21 cellular contexts compared by ENCODE assay signal in genomic region chr9:103335461-103335860, GRCh38.
DNase-seq lines count a peak whose midpoint lies in the region; ATAC-seq, FAIRE-seq and TF ChIP-seq lines count a peak whose summit lies in the region.
"Had no signal": no experiment of that assay in that cellular context is flagged by ENCODE, and none has a peak within 500 bp of the region (broad histone marks: within the 10 kb centered on the region; RNA-seq: fewer than 3 reads in every experiment).

No MANE protein-coding gene starts in this region.

- H3K4me2 ChIP-seq in GM12878 (ENCODE audit: control insufficient read depth, insufficient read depth) = no peak overlapping the region

- H4K20me1 ChIP-seq in GM12878 (ENCODE audit: control insufficient read depth, insufficient read depth) = no peaks in the 10 kb centered on the region
- H4K20me1 ChIP-seq: BLaER1 treated with 17β-estradiol and CSF1 and Interleukin-3, amounts not matched to agents 10 nM and 100 nM had no signal

- H3K36me3 Mint-ChIP-seq in progenitor cell of endocrine pancreas (ENCODE audit: insufficient read depth) = no peaks in the 10 kb centered on the region
- H3K36me3 Mint-ChIP-seq: CD8-positive, alpha-beta T cell had no signal

- TF ChIP-seq CTCF in GM12878 (IDR thresholded peaks at IDR 0.05 in 2 of 3, conservative IDR thresholded peaks at IDR 0.05 in 1 of 3; ENCODE audit: control insufficient read depth in 2 of 3, extremely low read depth in 1 of 3, insufficient read depth in 1 of 3, low read depth in 3 of 3, low read length in 3 of 3) (no peak), progenitor cell of endocrine pancreas (IDR thresholded peaks at IDR 0.05; ENCODE audit: unreplicated experiment) (no peak), left lung (IDR thresholded peaks at IDR 0.05) (no peak)

- no peaks in the 10 kb centered on the region for H3K9me3 Mint-ChIP-seq in progenitor cell of endocrine pancreas (ENCODE audit: low read depth)

- no peak for DNase-seq in H54 (ENCODE audit: insufficient read length, low spot score)
- DNase-seq in GM12878 (ENCODE audit: low read depth, low spot score) = no peak
- no peak for DNase-seq in progenitor cell of endocrine pancreas (ENCODE audit: low spot score, unreplicated experiment)
- no peak for DNase-seq in left lung
- DNase-seq: 8988T; ACHN; BE2C; Caco-2; Calu3; CD4-positive, alpha-beta T cell; CD8-positive, alpha-beta T cell; DMS79 treated with DMSO at 0.1 percent for 48 hours; GF-D8 had no signal

- no peaks in the 10 kb centered on the region for H3K9me3 ChIP-seq in GM12878 (replicated peaks; ENCODE audit: control insufficient read depth, insufficient read depth, low read length)
- H3K9me3 ChIP-seq in left lung = no peaks in the 10 kb centered on the region
- H3K9me3 ChIP-seq: BE2C; BLaER1 treated with 17β-estradiol and CSF1 and Interleukin-3, amounts not matched to agents 10 nM and 100 nM; Caco-2 had no signal

- TF ChIP-seq RAD21 in GM12878 (IDR thresholded peaks at IDR 0.05; ENCODE audit: insufficient read depth, low read depth, low read length) = no peak

- RAD21 ChIA-PET in GM12878 (lab: Charles Lee; ENCODE audit: unreplicated experiment) = no interaction called here

- no peaks in the 10 kb centered on the region for H3K4me1 Mint-ChIP-seq in progenitor cell of endocrine pancreas (ENCODE audit: low read depth)

- 2% methylated on average over 3 of the region's 3 CpGs for WGBS in GM12878 (ENCODE audit: insufficient coverage, insufficient replicate concordance, low lambda C conversion rate, missing lambda C conversion rate)

- SMC1A ChIA-PET in GM12878 (lab: Charles Lee; ENCODE audit: uncharacterized antibody, unreplicated experiment) = no interaction called here

- no peaks in the 10 kb centered on the region for H3K79me2 ChIP-seq in GM12878 (ENCODE audit: control insufficient read depth, insufficient read depth, low read length)

- H3K27ac Mint-ChIP-seq in progenitor cell of endocrine pancreas = no peak overlapping the region
- H3K27ac Mint-ChIP-seq: CD4-positive, alpha-beta T cell; CD8-positive, alpha-beta T cell had no signal

- FAIRE-seq in H54 (lab: Jason Lieb, UNC) (peak; percentile 65), GM12878 (lab: Jason Lieb, UNC) (no peak)
- FAIRE-seq: A204.1, D721Med, G401.6, GM12892, GM18507 had no signal

- TF ChIP-seq POLR2A in H54 (IDR thresholded peaks at IDR 0.05; ENCODE audit: low read depth, low read length) = no peak
- no peak for TF ChIP-seq POLR2A in GM12878 (IDR thresholded peaks at IDR 0.05; ENCODE audit: low read depth, low read length)

- BruUV-seq in GM12878 (replicated peaks; lab: Mats Ljungman, UMichigan) = no TSS peak

- ATAC-seq in GM12878 (no peak), left lung (no peak), GM21723 (IDR thresholded peaks at IDR 0.05; ENCODE audit: unreplicated experiment) (no peak)
- ATAC-seq: CD8-positive, alpha-beta T cell had no signal

- H2AFZ ChIP-seq in GM12878 (ENCODE audit: control insufficient read depth, low read depth, low read length) = no peak overlapping the region

- H3K27me3 Mint-ChIP-seq in progenitor cell of endocrine pancreas = no peaks in the 10 kb centered on the region
- H3K27me3 Mint-ChIP-seq: CD4-positive, alpha-beta T cell had no signal

- no peak overlapping the region for H3K4me3 ChIP-seq in GM12878
- no peak overlapping the region for H3K4me3 ChIP-seq in left lung
- H3K4me3 ChIP-seq: BLaER1 treated with 17β-estradiol and CSF1 and Interleukin-3, amounts not matched to agents 10 nM and 100 nM had no signal

- H3K27me3 ChIP-seq in GM12878 (replicated peaks in 1 of 2; ENCODE audit: control insufficient read depth in 2 of 2, insufficient read depth in 2 of 2, low read length in 1 of 2) (no peaks in the 10 kb centered on the region), left lung (no peaks in the 10 kb centered on the region)
- H3K27me3 ChIP-seq: BE2C; BLaER1 treated with 17β-estradiol and CSF1 and Interleukin-3, amounts not matched to agents 10 nM and 100 nM had no signal

- intact Hi-C loops in GM12878 (cut with micrococcal nuclease; ENCODE audit: unreplicated experiment) (no loop called here), left lung (cut with DNase I) (no loop called here)

- in situ Hi-C loops in GM12878 (cut with MboI) = no loop called here

- H3K9ac ChIP-seq in GM12878 (ENCODE audit: control insufficient read depth, insufficient read depth, low read length) = no peak overlapping the region
- H3K9ac ChIP-seq: BLaER1 treated with 17β-estradiol and CSF1 and Interleukin-3, amounts not matched to agents 10 nM and 100 nM had no signal

- POLR2A ChIA-PET in GM12878 (lab: Charles Lee) = no interaction called here

- H3K36me3 ChIP-seq in GM12878 (ENCODE audit: control insufficient read depth in 2 of 2, insufficient read depth in 2 of 2, low read length in 1 of 2) = no peaks in the 10 kb centered on the region
- H3K36me3 ChIP-seq in left lung = no peaks in the 10 kb centered on the region
- H3K36me3 ChIP-seq: BE2C; BLaER1 treated with 17β-estradiol and CSF1 and Interleukin-3, amounts not matched to agents 10 nM and 100 nM had no signal

- H3K4me1 ChIP-seq in GM12878 (ENCODE audit: control insufficient read depth, insufficient read depth, low read length) (no peaks in the 10 kb centered on the region), left lung (no peaks in the 10 kb centered on the region)
- H3K4me1 ChIP-seq: BE2C, Caco-2 had no signal

- no peak overlapping the region for H3K4me3 Mint-ChIP-seq in progenitor cell of endocrine pancreas (ENCODE audit: low read depth)
- H3K4me3 Mint-ChIP-seq: CD4-positive, alpha-beta T cell; CD8-positive, alpha-beta T cell had no signal

- H3K27ac ChIP-seq in GM12878 (ENCODE audit: control insufficient read depth, insufficient read depth) = no peak overlapping the region
- H3K27ac ChIP-seq in left lung = no peak overlapping the region
- H3K27ac ChIP-seq: BLaER1 treated with 17β-estradiol and CSF1 and Interleukin-3, amounts not matched to agents 10 nM and 100 nM; C4-2B had no signal

- no peak for TF ChIP-seq EP300 in GM12878 (IDR thresholded peaks at IDR 0.05; ENCODE audit: borderline replicate concordance in 1 of 2, control insufficient read depth in 1 of 2, low read depth in 2 of 2, low read length in 2 of 2)

- CTCF ChIA-PET in GM12878 (lab: Yijun Ruan, JAX) = interaction anchor here (2.1 kb wide), 1 partner anchor 10 kb away, joined by 5 read pairs; no protein-coding TSS in a partner anchor

TF ChIP-seq in GM12878, 131 proteins besides CTCF, POLR2A, EP300 and RAD21:
- no peak for TF ChIP-seq PKNOX1 (IDR thresholded peaks at IDR 0.05)
- TF ChIP-seq MEF2B (IDR thresholded peaks at IDR 0.05; ENCODE audit: partially characterized antibody, poor library complexity, severe bottlenecking) = peak; percentile 82
- TF ChIP-seq KAT2A (conservative IDR thresholded peaks at IDR 0.05; ENCODE audit: control insufficient read depth, low read depth, low read length) = no peak
- TF ChIP-seq ZNF384 (IDR thresholded peaks at IDR 0.05; ENCODE audit: borderline replicate concordance, low read depth, low read length) = peak; percentile 37; the same call in 1 of the 2 replicates
- peak; percentile 77 for TF ChIP-seq MTA2 (IDR thresholded peaks at IDR 0.05; ENCODE audit: low read depth)
